ENCODE assay signal across 8 cellular contexts in genomic region chr1:150320667-150320978, GRCh38. TPM values are rescaled to one million over a fixed set of nuclear protein-coding genes. Genes with fewer than 3 reads are reported as not detected.
DNase-seq lines count a peak whose midpoint lies in the region; ATAC-seq and TF ChIP-seq lines count a peak whose summit lies in the region.

No MANE protein-coding gene starts in this region.

- H3K27me3 ChIP-seq in adrenal gland (no peaks in the 10 kb centered on the region), lower lobe of right lung (ENCODE audit: low read depth) (no peaks in the 10 kb centered on the region), tibial artery (no peaks in the 10 kb centered on the region)

- ATAC-seq in activated T-cell treated with anti-CD3 and anti-CD28 coated beads, Interleukin-2, amount 50 U/mL, for 72 hours (replicated peaks in 1 of 2), result no peak
- no peak for ATAC-seq in lower lobe of right lung

- peak overlapping the region; percentile 93 for H3K27ac Mint-ChIP-seq in activated T-cell treated with anti-CD3 and anti-CD28 coated beads, Interleukin-2, amount 50 U/mL, for 72 hours

- peaks cover 8 to 14% of the 10 kb centered on the region in 2 donors for H3K36me3 Mint-ChIP-seq in activated T-cell treated with anti-CD3 and anti-CD28 coated beads, Interleukin-2, amount 50 U/mL, for 72 hours (ENCODE audit: insufficient read depth in 2 of 2)

- TF ChIP-seq POLR2A in adrenal gland (IDR thresholded peaks at IDR 0.05), result no peak

- H3K27ac ChIP-seq in adrenal gland (peak overlapping the region; percentile 32 to 93 (median 71)), lower lobe of right lung (peak overlapping the region; percentile 94), tibial artery (peak overlapping the region; percentile 85 to 88)

- no peak for DNase-seq in activated T-cell treated with anti-CD3 and anti-CD28 coated beads, Interleukin-2, amount 50 U/mL, for 72 hours
- DNase-seq in activated T-cell treated with anti-CD3 and anti-CD28 coated beads, Interleukin-2, amount 50 U/mL, for 48 hours, result no peak
- DNase-seq in adrenal gland, result no peak
- no peak for DNase-seq in lower lobe of right lung
- DNase-seq in tibial artery, result no peak
- DNase-seq in activated CD8-positive, alpha-beta memory T cell treated with anti-CD3 and anti-CD28 coated beads for 24 hours, result no peak
- DNase-seq in cerebellum (ENCODE audit: low spot score), result no peak
- DNase-seq in pons (ENCODE audit: low spot score), result no peak

- no peaks in the 10 kb centered on the region for H3K27me3 Mint-ChIP-seq in activated T-cell treated with anti-CD3 and anti-CD28 coated beads, Interleukin-2, amount 50 U/mL, for 72 hours (ENCODE audit: low read depth)

- WGBS in adrenal gland, 4 donors, result 74 to 85% (median 83%) methylated on average over 8 of the region's 8 CpGs

- H3K36me3 ChIP-seq in adrenal gland (replicated peaks in 1 of 2) (peaks cover 0 to 9% of the 10 kb centered on the region in 2 donors), lower lobe of right lung (peaks cover 13% of the 10 kb centered on the region), tibial artery (peaks cover 9 to 13% (median 12%) of the 10 kb centered on the region in 3 donors)

- H3K9me3 Mint-ChIP-seq in activated T-cell treated with anti-CD3 and anti-CD28 coated beads, Interleukin-2, amount 50 U/mL, for 72 hours, result no peaks in the 10 kb centered on the region

- H3K4me3 ChIP-seq in adrenal gland (peak overlapping the region in 2 of 4 donors; percentile 57 to 69), lower lobe of right lung (peak overlapping the region; percentile 79), tibial artery (peak overlapping the region; percentile 79 to 94)

- intact Hi-C loops in adrenal gland (cut with DNase I), result no loop called here
- intact Hi-C loops in lower lobe of right lung (cut with DNase I), result no loop called here
- intact Hi-C loops in tibial artery (cut with DNase I; ENCODE audit: low total_unique reads), result no loop called here

- no peak for TF ChIP-seq CTCF in adrenal gland (IDR thresholded peaks at IDR 0.05)
- no peak for TF ChIP-seq CTCF in lower lobe of right lung (IDR thresholded peaks at IDR 0.05)
- no peak for TF ChIP-seq CTCF in tibial artery (IDR thresholded peaks at IDR 0.05)

- H3K4me1 Mint-ChIP-seq in activated T-cell treated with anti-CD3 and anti-CD28 coated beads, Interleukin-2, amount 50 U/mL, for 72 hours (ENCODE audit: low read depth), result peaks cover 34% of the 10 kb centered on the region

- H3K4me3 Mint-ChIP-seq in activated T-cell treated with anti-CD3 and anti-CD28 coated beads, Interleukin-2, amount 50 U/mL, for 72 hours, result peak overlapping the region; percentile 90 to 99

- H3K9me3 ChIP-seq in adrenal gland (replicated peaks in 1 of 3), result no peaks in the 10 kb centered on the region
- H3K9me3 ChIP-seq in lower lobe of right lung, result no peaks in the 10 kb centered on the region
- H3K9me3 ChIP-seq in tibial artery, result no peaks in the 10 kb centered on the region

- H3K4me1 ChIP-seq in adrenal gland (replicated peaks in 1 of 2), result peaks cover 6 to 11% of the 10 kb centered on the region in 2 donors
- peaks cover 15% of the 10 kb centered on the region for H3K4me1 ChIP-seq in lower lobe of right lung
- H3K4me1 ChIP-seq in tibial artery, result peaks cover 0 to 24% (median 13%) of the 10 kb centered on the region in 4 donors

RNA-seq across cellular contexts. Expression of gene PRPF3, which starts 0.7 kb away (rescaled TPM):
- total RNA-seq in activated T-cell treated with anti-CD3 and anti-CD28 coated beads, Interleukin-2, amount 50 U/mL, for 72 hours, result 10 to 100 TPM; 83.9 to 88.5 TPM
- total RNA-seq in adrenal gland, result 10 to 100 TPM; 16.8 to 61.9 (median 37.3) TPM
- polyA plus RNA-seq in adrenal gland, result 100 to 1,000 TPM in 2 of 3 donors, 10 to 100 TPM in 1; 51.5 to 107 (median 103) TPM
- 54.1 TPM for total RNA-seq in lower lobe of right lung
- total RNA-seq in cerebellum, result 62.6 TPM

RNA-seq across cellular contexts. Expression of gene MRPS21, which starts 27.0 kb away (rescaled TPM):
- 10 to 100 TPM; 74.8 to 84.2 TPM for total RNA-seq in activated T-cell treated with anti-CD3 and anti-CD28 coated beads, Interleukin-2, amount 50 U/mL, for 72 hours
- total RNA-seq in adrenal gland (10 to 100 TPM; 28.9 to 98.8 (median 76.9) TPM), lower lobe of right lung (45.9 TPM), cerebellum (33.3 TPM)
- 100 to 1,000 TPM; 112 to 367 (median 296) TPM for polyA plus RNA-seq in adrenal gland

RNA-seq across cellular contexts. Expression of gene CIART, which starts 38.3 kb away (rescaled TPM):
- 1 to 10 TPM; 1.6 to 2.4 TPM for total RNA-seq in activated T-cell treated with anti-CD3 and anti-CD28 coated beads, Interleukin-2, amount 50 U/mL, for 72 hours
- total RNA-seq in adrenal gland (10 to 100 TPM in 3 of 8 donors, 1 to 10 TPM in 5; 7.0 to 11.8 (median 9.2) TPM), lower lobe of right lung (6.2 TPM), cerebellum (4.4 TPM)
- 10 to 100 TPM in 2 of 3 donors, 1 to 10 TPM in 1; 8.9 to 24.6 (median 19.2) TPM for polyA plus RNA-seq in adrenal gland

RNA-seq across cellular contexts. Expression of gene RPRD2, which starts 43.3 kb away (rescaled TPM):
- total RNA-seq in activated T-cell treated with anti-CD3 and anti-CD28 coated beads, Interleukin-2, amount 50 U/mL, for 72 hours, result 10 to 100 TPM; 31.9 to 32.7 TPM
- total RNA-seq in adrenal gland (10 to 100 TPM; 16.6 to 44.5 (median 27.3) TPM), lower lobe of right lung (32.0 TPM), cerebellum (23.0 TPM)
- 10 to 100 TPM in 2 of 3 donors, 1 to 10 TPM in 1; 7.3 to 32.0 (median 11.2) TPM for polyA plus RNA-seq in adrenal gland

RNA-seq across cellular contexts. Expression of gene C1orf54, which starts 48.0 kb away (rescaled TPM):
- 1 to 10 TPM; 1.9 to 2.8 TPM for total RNA-seq in activated T-cell treated with anti-CD3 and anti-CD28 coated beads, Interleukin-2, amount 50 U/mL, for 72 hours
- total RNA-seq in adrenal gland, result 10 to 100 TPM in 1 of 8 donors, 1 to 10 TPM in 6, under 1 TPM in 1; 0.54 to 10.2 (median 8.0) TPM
- 10 to 100 TPM in 2 of 3 donors, 1 to 10 TPM in 1; 7.8 to 30.8 (median 26.1) TPM for polyA plus RNA-seq in adrenal gland
- 12.2 TPM for total RNA-seq in lower lobe of right lung
- total RNA-seq in cerebellum, result 13.5 TPM
